Comparison of ENCODE assay signal across 14 cellular contexts in genomic region chr13:44293354-44293753, GRCh38.
A peak's percentile ranks its signal among the peaks of the same experiment; 100 is the strongest.
DNase-seq lines count a peak whose midpoint lies in the region; ATAC-seq, FAIRE-seq and TF ChIP-seq lines count a peak whose summit lies in the region.
"Had no signal": no experiment of that assay in that cellular context is flagged by ENCODE, and none has a peak within 500 bp of the region (broad histone marks: within the 10 kb centered on the region; RNA-seq: fewer than 3 reads in every experiment).

No MANE protein-coding gene starts in this region.

- H3K36me3 Mint-ChIP-seq in astrocyte (ENCODE audit: low read depth, unreplicated experiment): no peaks in the 10 kb centered on the region
- H3K36me3 Mint-ChIP-seq: activated naive CD8-positive, alpha-beta T cell treated with anti-CD3 and anti-CD28 coated beads, Interleukin-2, amount 10 ng/mL, durations not matched to agents 7 days and 5 days had no signal

- no peaks in the 10 kb centered on the region for H3K27me3 ChIP-seq in right cardiac atrium (ENCODE audit: control insufficient read depth, insufficient read depth)
- H3K27me3 ChIP-seq in astrocyte (ENCODE audit: insufficient read depth, low read length): peaks cover 2% of the 10 kb centered on the region
- no peaks in the 10 kb centered on the region for H3K27me3 ChIP-seq in mucosa of rectum (ENCODE audit: control insufficient read depth in 2 of 2, insufficient read depth in 2 of 2, low read length in 2 of 2)
- H3K27me3 ChIP-seq in vagina: no peaks in the 10 kb centered on the region

- H3K4me3 Mint-ChIP-seq in astrocyte (ENCODE audit: unreplicated experiment): no peak overlapping the region
- H3K4me3 Mint-ChIP-seq: activated naive CD8-positive, alpha-beta T cell treated with anti-CD3 and anti-CD28 coated beads, Interleukin-2, amount 10 ng/mL, durations not matched to agents 7 days and 5 days had no signal

- peaks cover 10% of the 10 kb centered on the region for H3K4me1 Mint-ChIP-seq in astrocyte (ENCODE audit: low read depth, unreplicated experiment)
- H3K4me1 Mint-ChIP-seq: activated naive CD8-positive, alpha-beta T cell treated with anti-CD3 and anti-CD28 coated beads, Interleukin-2, amount 10 ng/mL, durations not matched to agents 7 days and 5 days had no signal

- no peak for TF ChIP-seq POLR2A in vagina (IDR thresholded peaks at IDR 0.05)

- H3K4me1 ChIP-seq in right cardiac atrium (ENCODE audit: control insufficient read depth, insufficient read depth, low read length) (peaks cover 3% of the 10 kb centered on the region), astrocyte (ENCODE audit: insufficient read depth, low read length) (peaks cover 8% of the 10 kb centered on the region), mucosa of rectum (ENCODE audit: control insufficient read depth in 2 of 2, insufficient read depth in 2 of 2, low read length in 2 of 2) (no peaks in the 10 kb centered on the region), vagina (peaks cover 12% of the 10 kb centered on the region)

- TF ChIP-seq CTCF in astrocyte (IDR thresholded peaks at IDR 0.05; ENCODE audit: insufficient read depth, low read depth, low read length) (no peak), vagina (IDR thresholded peaks at IDR 0.05) (no peak)

- intact Hi-C loops in right cardiac atrium (cut with DNase I) (no loop called here), Right ventricle myocardium inferior (cut with DNase I) (loop anchor here (5.0 kb wide), 2 partner anchors 96 to 301 kb away; no protein-coding TSS in a partner anchor), vagina (cut with DNase I) (no loop called here)

- peak overlapping the region; percentile 10 for H3K4me2 ChIP-seq in astrocyte (ENCODE audit: low read length)

- no peak for DNase-seq in right cardiac atrium
- no peak for DNase-seq in Right ventricle myocardium inferior (ENCODE audit: missing footprints)
- DNase-seq in astrocyte (ENCODE audit: low read depth): no peak
- DNase-seq in vagina (ENCODE audit: extremely low spot score in 2 of 2): no peak
- DNase-seq in NK-92 treated with Interleukin-12 subunit alpha and Interleukin-12 subunit beta, amount 100 ng/mL, for 24 hours (lab: John Stamatoyannopoulos, UW): no peak
- no peak for DNase-seq in COLO829 (ENCODE audit: low spot score)
- DNase-seq: activated CD8-positive, alpha-beta memory T cell treated with anti-CD3 and anti-CD28 coated beads for 24 hours; activated naive CD8-positive, alpha-beta T cell treated with anti-CD3 and anti-CD28 coated beads, Interleukin-2, amount 10 ng/mL, durations not matched to agents 7 days and 5 days; AML-193; DMS 273 treated with DMSO at 0.1 percent for 48 hours; NCI-H774 had no signal

- H3K9me3 ChIP-seq in right cardiac atrium (ENCODE audit: control insufficient read depth, low read length) (no peaks in the 10 kb centered on the region), astrocyte (ENCODE audit: insufficient read depth, low read depth, low read length) (no peaks in the 10 kb centered on the region), mucosa of rectum (ENCODE audit: control insufficient read depth in 2 of 2, low read length in 2 of 2) (no peaks in the 10 kb centered on the region), vagina (no peaks in the 10 kb centered on the region)

- H3K27ac ChIP-seq in right cardiac atrium (ENCODE audit: low read length) (peak overlapping the region; percentile 42), astrocyte (ENCODE audit: low read depth, low read length) (no peak overlapping the region), mucosa of rectum (ENCODE audit: low read depth in 2 of 2, low read length in 2 of 2) (peak overlapping the region; percentile 45 to 56), vagina (peak overlapping the region; percentile 24)
- H3K27ac ChIP-seq: GM23248 had no signal

- no peak overlapping the region for H3K27ac Mint-ChIP-seq in astrocyte (ENCODE audit: unreplicated experiment)
- H3K27ac Mint-ChIP-seq: activated naive CD8-positive, alpha-beta T cell treated with anti-CD3 and anti-CD28 coated beads, Interleukin-2, amount 10 ng/mL, durations not matched to agents 7 days and 5 days had no signal

- 73% methylated on average over 7 of the region's 7 CpGs for WGBS in right cardiac atrium

- H3K9ac ChIP-seq in astrocyte (ENCODE audit: low read length) (no peak overlapping the region), mucosa of rectum (ENCODE audit: low read depth in 1 of 2, low read length in 2 of 2) (no peak overlapping the region)
- H3K9ac ChIP-seq: GM23248 had no signal

- H2AFZ ChIP-seq in astrocyte (ENCODE audit: low read depth, low read length): no peak overlapping the region
- H2AFZ ChIP-seq: GM23248 had no signal

- peak in 1 of 2 donors; percentile 8 for ATAC-seq in right cardiac atrium
- no peak for ATAC-seq in Right ventricle myocardium inferior
- ATAC-seq in GM21447 (IDR thresholded peaks at IDR 0.05; ENCODE audit: unreplicated experiment): no peak

- FAIRE-seq in astrocyte (lab: Jason Lieb, UNC): no peak

- H3K4me3 ChIP-seq in right cardiac atrium (ENCODE audit: low read length) (no peak overlapping the region), astrocyte (ENCODE audit: insufficient read depth, low read depth, low read length) (no peak overlapping the region), mucosa of rectum (ENCODE audit: low read length in 2 of 2) (no peak overlapping the region), vagina (no peak overlapping the region)
- H3K4me3 ChIP-seq: GM23248 had no signal

- H4K20me1 ChIP-seq in astrocyte (ENCODE audit: insufficient read depth, low read length): no peaks in the 10 kb centered on the region

- peaks cover 13% of the 10 kb centered on the region for H3K9me3 Mint-ChIP-seq in astrocyte (ENCODE audit: unreplicated experiment)

- H3K27me3 Mint-ChIP-seq in astrocyte (ENCODE audit: low read depth, unreplicated experiment): peaks cover 12% of the 10 kb centered on the region

- H3K36me3 ChIP-seq in astrocyte (ENCODE audit: insufficient read depth, low read length) (no peaks in the 10 kb centered on the region), mucosa of rectum (ENCODE audit: control insufficient read depth in 2 of 2, insufficient read depth in 2 of 2, low read length in 2 of 2) (no peaks in the 10 kb centered on the region), vagina (no peaks in the 10 kb centered on the region)

- H3K79me2 ChIP-seq in astrocyte (ENCODE audit: insufficient read depth, low read length): no peaks in the 10 kb centered on the region
